ENCODE assay signal across 1 cellular context in genomic region chr19:1805401-1806183, GRCh38.
A peak's percentile ranks its signal among the peaks of the same experiment; 100 is the strongest.
TF ChIP-seq lines count a peak whose summit lies in the region.

No MANE protein-coding gene starts in this region.

TF ChIP-seq in K562, 482 proteins besides CTCF, POLR2A, EP300 and RAD21:
- TF ChIP-seq ZFP36 (IDR thresholded peaks at IDR 0.05; ENCODE audit: low read depth, low read length, partially characterized antibody) (peak; percentile 36), SIX5 (IDR thresholded peaks at IDR 0.05; ENCODE audit: borderline replicate concordance in 1 of 2, insufficient read depth in 1 of 2, low read depth in 1 of 2, low read length in 2 of 2) (no peak)
